Comparison of ENCODE assay signal across 9 cellular contexts in the genomic region with DNA sequence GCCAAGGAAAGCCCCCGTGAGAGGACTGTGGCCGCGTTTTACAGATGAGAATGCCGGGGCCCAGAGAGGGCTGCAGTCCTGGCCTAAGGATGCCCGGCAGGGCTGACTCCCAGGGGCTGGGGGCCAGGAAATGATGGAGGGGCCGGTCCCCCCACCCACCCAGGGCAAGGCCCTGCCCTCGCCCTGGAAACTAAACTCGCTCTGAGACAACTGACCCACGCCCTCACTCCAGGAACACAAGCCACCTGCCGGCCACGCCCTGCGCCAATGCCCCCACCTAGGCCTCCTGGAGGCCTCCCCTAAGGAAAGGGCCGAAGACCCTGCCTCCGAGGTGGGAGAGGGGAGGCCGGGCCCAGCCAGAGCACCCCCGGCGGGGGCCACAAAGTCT. TPM values are rescaled to one million over a fixed set of nuclear protein-coding genes. Genes with fewer than 3 reads are reported as not detected.
DNase-seq lines count a peak whose midpoint lies in the region; ATAC-seq and TF ChIP-seq lines count a peak whose summit lies in the region.
"Had no signal": no experiment of that assay in that cellular context is flagged by ENCODE, and none has a peak within 500 bp of the region (broad histone marks: within the 10 kb centered on the region; RNA-seq: fewer than 3 reads in every experiment).

No MANE protein-coding gene starts in this region.

- peaks cover 28% of the 10 kb centered on the region for H3K36me3 Mint-ChIP-seq in activated B cell treated with CpG ODN at 0.5 μM for 24 hours (ENCODE audit: low read depth)

- CTCF ChIA-PET in activated B cell treated with CpG ODN at 0.5 μM for 24 hours (lab: Charles Lee): no interaction called here

- ATAC-seq in activated B cell treated with CpG ODN at 0.5 μM for 24 hours (ENCODE audit: low read depth): peak; percentile 1
- no peak for ATAC-seq in HG03521 (IDR thresholded peaks at IDR 0.05; ENCODE audit: unreplicated experiment)

- TF ChIP-seq POLR2A in erythroblast (IDR thresholded peaks at IDR 0.05; ENCODE audit: low read length): no peak

- H3K9me3 Mint-ChIP-seq in activated B cell treated with CpG ODN at 0.5 μM for 24 hours: no peaks in the 10 kb centered on the region

- peak overlapping the region; percentile 97 for H3K27ac ChIP-seq in skeletal muscle tissue (ENCODE audit: low read depth, low read length)

- POLR2A ChIA-PET in activated B cell treated with CpG ODN at 0.5 μM for 24 hours (lab: Charles Lee): interaction anchor here (0.5 to 1.0 kb wide), 5 partner anchors 10 to 1129 kb away, joined by 3 to 6 read pairs (median 4); partner anchors contain the start of gene EEF2

- intact Hi-C loops in activated B cell treated with CpG ODN at 0.5 μM for 24 hours (cut with micrococcal nuclease): no loop called here

- H3K36me3 ChIP-seq in GM06990 (ENCODE audit: control insufficient read depth, insufficient read depth, low read length) (peaks cover 14% of the 10 kb centered on the region), skeletal muscle tissue (ENCODE audit: control insufficient read depth in 3 of 3, insufficient read depth in 3 of 3, low read length in 3 of 3) (peaks cover 3 to 9% (median 7%) of the 10 kb centered on the region in 3 donors)

- no peaks in the 10 kb centered on the region for H3K27me3 Mint-ChIP-seq in activated B cell treated with CpG ODN at 0.5 μM for 24 hours

- H3K4me1 ChIP-seq in skeletal muscle tissue (ENCODE audit: control insufficient read depth in 3 of 3, insufficient read depth in 3 of 3, low read length in 3 of 3): peaks cover 61 to 67% (median 64%) of the 10 kb centered on the region in 3 donors

- H3K27me3 ChIP-seq in GM06990 (replicated peaks; ENCODE audit: control insufficient read depth, insufficient read depth, low read length): no peaks in the 10 kb centered on the region
- H3K27me3 ChIP-seq in skeletal muscle tissue (ENCODE audit: control insufficient read depth in 3 of 3, insufficient read depth in 3 of 3, low read length in 3 of 3): no peaks in the 10 kb centered on the region

- H3K4me3 Mint-ChIP-seq in activated B cell treated with CpG ODN at 0.5 μM for 24 hours: peak overlapping the region; percentile 48

- DNase-seq in GM06990 (ENCODE audit: extremely low read depth, insufficient read length): no peak
- DNase-seq in activated B cell treated with CpG ODN at 0.5 μM for 24 hours: no peak
- no peak for DNase-seq in fibroblast of villous mesenchyme (ENCODE audit: low read depth)
- no peak for DNase-seq in erythroblast (lab: John Stamatoyannopoulos, UW)
- no peak for DNase-seq in activated CD4-positive, alpha-beta T cell treated with anti-CD3 and anti-CD28 coated beads for 1 hour
- DNase-seq in GM10266 (ENCODE audit: extremely low spot score): no peak
- DNase-seq: stimulated activated CD4-positive, alpha-beta T cell treated with anti-CD3 and anti-CD28 coated beads, Interleukin-12 subunit alpha, Interleukin-12 subunit beta, amount 100 ng/mL, for 4 hours had no signal

- no peaks in the 10 kb centered on the region for H3K9me3 ChIP-seq in skeletal muscle tissue (ENCODE audit: control insufficient read depth in 3 of 3, low read length in 3 of 3)

- no peak for TF ChIP-seq CTCF in GM06990 (IDR thresholded peaks at IDR 0.05; ENCODE audit: insufficient read depth, low read length, poor library complexity, severe bottlenecking)
- no peak for TF ChIP-seq CTCF in activated B cell treated with CpG ODN at 0.5 μM for 24 hours (IDR thresholded peaks at IDR 0.05)
- TF ChIP-seq CTCF in fibroblast of villous mesenchyme (IDR thresholded peaks at IDR 0.05; ENCODE audit: insufficient read depth, low read depth, low read length): no peak
- no peak for TF ChIP-seq CTCF in GM10266 (IDR thresholded peaks at IDR 0.05; ENCODE audit: control insufficient read depth, insufficient read depth, low read depth, missing control alignments)

- H3K4me3 ChIP-seq in GM06990 (replicated peaks; ENCODE audit: low read depth, low read length) (peak overlapping the region; percentile 58), fibroblast of villous mesenchyme (ENCODE audit: low read depth, low read length) (peak overlapping the region; percentile 54), skeletal muscle tissue (ENCODE audit: low read length in 3 of 3) (peak overlapping the region in 2 of 3 donors; percentile 56)

- peaks cover 56% of the 10 kb centered on the region for H3K4me1 Mint-ChIP-seq in activated B cell treated with CpG ODN at 0.5 μM for 24 hours

- H3K9ac ChIP-seq in skeletal muscle tissue (ENCODE audit: low read depth in 1 of 3, low read length in 3 of 3): peak overlapping the region in 2 of 3 donors; percentile 81 to 83

- H3K27ac Mint-ChIP-seq in activated B cell treated with CpG ODN at 0.5 μM for 24 hours: peak overlapping the region; percentile 73

RNA-seq across cellular contexts. Expression of gene ZBTB7A, which starts 7.2 kb away (rescaled TPM):
- total RNA-seq in activated B cell treated with CpG ODN at 0.5 μM for 24 hours (44.5 and 49.2 TPM in 2 replicates), fibroblast of villous mesenchyme (30.9 and 31.5 TPM in 2 replicates), skeletal muscle tissue (4.2 TPM)

RNA-seq across cellular contexts. Expression of gene PIAS4, which starts 52.0 kb away (rescaled TPM):
- total RNA-seq in activated B cell treated with CpG ODN at 0.5 μM for 24 hours: 36.4 and 37.2 TPM in 2 replicates
- 17.3 and 26.7 TPM in 2 replicates for total RNA-seq in fibroblast of villous mesenchyme
- total RNA-seq in skeletal muscle tissue: 19.3 TPM
